19 cellular contexts compared by ENCODE assay signal in genomic region chr6:41100871-41101287, GRCh38. TPM values are rescaled to one million over a fixed set of nuclear protein-coding genes. Genes with fewer than 3 reads are reported as not detected.
DNase-seq lines count a peak whose midpoint lies in the region; ATAC-seq and TF ChIP-seq lines count a peak whose summit lies in the region.
"Had no signal": no experiment of that assay in that cellular context is flagged by ENCODE, and none has a peak within 500 bp of the region (broad histone marks: within the 10 kb centered on the region; RNA-seq: fewer than 3 reads in every experiment).

No MANE protein-coding gene starts in this region.

- no peaks in the 10 kb centered on the region for H3K4me1 Mint-ChIP-seq in activated CD4-positive, alpha-beta T cell treated with anti-CD3 and anti-CD28 coated beads, Interleukin-2, amount 10 ng/mL, durations not matched to agents 24 days and 14 days
- H3K4me1 Mint-ChIP-seq in WTC11, result peaks cover 18% of the 10 kb centered on the region

- no peaks in the 10 kb centered on the region for H3K9me3 Mint-ChIP-seq in activated CD4-positive, alpha-beta T cell treated with anti-CD3 and anti-CD28 coated beads, Interleukin-2, amount 10 ng/mL, durations not matched to agents 24 days and 14 days
- no peaks in the 10 kb centered on the region for H3K9me3 Mint-ChIP-seq in WTC11

- H3K27me3 Mint-ChIP-seq in activated CD4-positive, alpha-beta T cell treated with anti-CD3 and anti-CD28 coated beads, Interleukin-2, amount 10 ng/mL, durations not matched to agents 24 days and 14 days, result no peaks in the 10 kb centered on the region
- H3K27me3 Mint-ChIP-seq in WTC11 (ENCODE audit: low read depth), result peaks cover 6% of the 10 kb centered on the region; the same call in 1 of the 2 replicates

- no peak overlapping the region for H3K4me3 Mint-ChIP-seq in activated CD4-positive, alpha-beta T cell treated with anti-CD3 and anti-CD28 coated beads, Interleukin-2, amount 10 ng/mL, durations not matched to agents 24 days and 14 days
- H3K4me3 Mint-ChIP-seq in WTC11, result peak overlapping the region; percentile 48

- H3K4me1 ChIP-seq in right cardiac atrium (ENCODE audit: control insufficient read depth, insufficient read depth, low read length) (peaks cover 3% of the 10 kb centered on the region), neutrophil (ENCODE audit: control insufficient read depth in 1 of 2, insufficient read depth in 1 of 2, low read depth in 1 of 2, low read length in 1 of 2) (no peaks in the 10 kb centered on the region)

- peaks cover 45% of the 10 kb centered on the region for H3K36me3 Mint-ChIP-seq in activated CD4-positive, alpha-beta T cell treated with anti-CD3 and anti-CD28 coated beads, Interleukin-2, amount 10 ng/mL, durations not matched to agents 24 days and 14 days (ENCODE audit: low read depth)
- peaks cover 42% of the 10 kb centered on the region for H3K36me3 Mint-ChIP-seq in WTC11

- H3K27ac Mint-ChIP-seq in activated CD4-positive, alpha-beta T cell treated with anti-CD3 and anti-CD28 coated beads, Interleukin-2, amount 10 ng/mL, durations not matched to agents 24 days and 14 days, result no peak overlapping the region
- peak overlapping the region; percentile 80; the same call in 1 of the 2 replicates for H3K27ac Mint-ChIP-seq in WTC11

- H3K27ac ChIP-seq in right cardiac atrium (ENCODE audit: low read length) (no peak overlapping the region), neutrophil (peak overlapping the region; percentile 46)
- H3K27ac ChIP-seq: ascending aorta had no signal

- peak; percentile 32 for DNase-seq in activated CD4-positive, alpha-beta T cell treated with anti-CD3 and anti-CD28 coated beads, Interleukin-2, amount 50 U/mL, for 1 hour
- no peak for DNase-seq in activated CD4-positive, alpha-beta T cell treated with anti-CD3 and anti-CD28 coated beads, Interleukin-2, amount 10 ng/mL, durations not matched to agents 24 days and 14 days
- DNase-seq in WTC11 (ENCODE audit: low spot score) (peak; percentile 94), right cardiac atrium (peak; percentile 55 to 58 (median 56)), NCI-H524 treated with DMSO at 0.1 percent for 48 hours (lab: John Stamatoyannopoulos, UW) (no peak)
- DNase-seq: 8988T, Calu3, NCI-H1930, NCI-H446 treated with DMSO at 0.1 percent for 48 hours, SHP77 had no signal

- POLR2A ChIA-PET in WTC11 (lab: Charles Lee), result interaction anchor here (0.6 to 1.2 kb wide), 6 partner anchors 8 to 756 kb away, joined by 3 read pairs; partner anchors contain the start of gene NFYA

- H3K27me3 ChIP-seq in right cardiac atrium (ENCODE audit: control insufficient read depth, insufficient read depth), result no peaks in the 10 kb centered on the region
- H3K27me3 ChIP-seq in neutrophil, result no peaks in the 10 kb centered on the region
- H3K27me3 ChIP-seq: ascending aorta had no signal

- H3K9me3 ChIP-seq in right cardiac atrium (ENCODE audit: control insufficient read depth, low read length) (no peaks in the 10 kb centered on the region), neutrophil (no peaks in the 10 kb centered on the region)
- H3K9me3 ChIP-seq: ascending aorta had no signal

- intact Hi-C loops in activated CD4-positive, alpha-beta T cell treated with anti-CD3 and anti-CD28 coated beads, Interleukin-2, amount 10 ng/mL, durations not matched to agents 24 days and 14 days (cut with micrococcal nuclease), result no loop called here
- intact Hi-C loops in right cardiac atrium (cut with DNase I), result no loop called here

- CTCF ChIA-PET in WTC11 (lab: Charles Lee), result interaction anchor here (0.6 to 5.8 kb wide), 32 partner anchors 9 to 234 kb away, joined by 3 to 115 read pairs (median 5); partner anchors contain the start of genes NCR2, NFYA, OARD1 and TREML1

- WGBS in right cardiac atrium, result 76% methylated on average over 42 of the region's 42 CpGs

- H3K4me3 ChIP-seq in right cardiac atrium (ENCODE audit: low read length) (no peak overlapping the region), neutrophil (ENCODE audit: low read depth in 1 of 2, low read length in 1 of 2) (no peak overlapping the region)
- H3K4me3 ChIP-seq: ascending aorta had no signal

- H3K36me3 ChIP-seq in neutrophil, result peaks cover 68% of the 10 kb centered on the region

- TF ChIP-seq CTCF in WTC11 (IDR thresholded peaks at IDR 0.05) (no peak), neutrophil (IDR thresholded peaks at IDR 0.05) (peak; percentile 29)

- ATAC-seq in WTC11 (peak; percentile 98), right cardiac atrium (peak in 1 of 2 donors; percentile 90), HG02759 (IDR thresholded peaks at IDR 0.05; ENCODE audit: unreplicated experiment) (no peak), GM21423 (IDR thresholded peaks at IDR 0.05; ENCODE audit: unreplicated experiment) (no peak)

TF ChIP-seq in WTC11, 78 proteins besides CTCF, POLR2A, EP300 and RAD21 (continues in another document):
- TF ChIP-seq CREM (CRISPR knock-in tag; IDR thresholded peaks at IDR 0.05), result 0 out of 2 replicates have a peak, but pooled peaks have one; percentile 63
- peak; percentile 49; the same call in 1 of the 2 replicates for TF ChIP-seq ZNF219 (CRISPR knock-in tag; IDR thresholded peaks at IDR 0.05; ENCODE audit: borderline replicate concordance)
- TF ChIP-seq ZNF396 (CRISPR knock-in tag; IDR thresholded peaks at IDR 0.05; ENCODE audit: borderline replicate concordance), result no peak
- TF ChIP-seq, protein P1, sequence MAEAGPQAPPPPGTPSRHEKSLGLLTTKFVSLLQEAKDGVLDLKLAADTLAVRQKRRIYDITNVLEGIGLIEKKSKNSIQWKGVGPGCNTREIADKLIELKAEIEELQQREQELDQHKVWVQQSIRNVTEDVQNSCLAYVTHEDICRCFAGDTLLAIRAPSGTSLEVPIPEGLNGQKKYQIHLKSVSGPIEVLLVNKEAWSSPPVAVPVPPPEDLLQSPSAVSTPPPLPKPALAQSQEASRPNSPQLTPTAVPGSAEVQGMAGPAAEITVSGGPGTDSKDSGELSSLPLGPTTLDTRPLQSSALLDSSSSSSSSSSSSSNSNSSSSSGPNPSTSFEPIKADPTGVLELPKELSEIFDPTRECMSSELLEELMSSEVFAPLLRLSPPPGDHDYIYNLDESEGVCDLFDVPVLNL (CRISPR knock-in tag; IDR thresholded peaks at IDR 0.05; ENCODE audit: borderline replicate concordance, low read depth), result no peak
- no peak for TF ChIP-seq GTF2I (CRISPR knock-in tag; conservative IDR thresholded peaks at IDR 0.05)
- TF ChIP-seq ERG (CRISPR knock-in tag; IDR thresholded peaks at IDR 0.05), result no peak
- TF ChIP-seq, protein P2, sequence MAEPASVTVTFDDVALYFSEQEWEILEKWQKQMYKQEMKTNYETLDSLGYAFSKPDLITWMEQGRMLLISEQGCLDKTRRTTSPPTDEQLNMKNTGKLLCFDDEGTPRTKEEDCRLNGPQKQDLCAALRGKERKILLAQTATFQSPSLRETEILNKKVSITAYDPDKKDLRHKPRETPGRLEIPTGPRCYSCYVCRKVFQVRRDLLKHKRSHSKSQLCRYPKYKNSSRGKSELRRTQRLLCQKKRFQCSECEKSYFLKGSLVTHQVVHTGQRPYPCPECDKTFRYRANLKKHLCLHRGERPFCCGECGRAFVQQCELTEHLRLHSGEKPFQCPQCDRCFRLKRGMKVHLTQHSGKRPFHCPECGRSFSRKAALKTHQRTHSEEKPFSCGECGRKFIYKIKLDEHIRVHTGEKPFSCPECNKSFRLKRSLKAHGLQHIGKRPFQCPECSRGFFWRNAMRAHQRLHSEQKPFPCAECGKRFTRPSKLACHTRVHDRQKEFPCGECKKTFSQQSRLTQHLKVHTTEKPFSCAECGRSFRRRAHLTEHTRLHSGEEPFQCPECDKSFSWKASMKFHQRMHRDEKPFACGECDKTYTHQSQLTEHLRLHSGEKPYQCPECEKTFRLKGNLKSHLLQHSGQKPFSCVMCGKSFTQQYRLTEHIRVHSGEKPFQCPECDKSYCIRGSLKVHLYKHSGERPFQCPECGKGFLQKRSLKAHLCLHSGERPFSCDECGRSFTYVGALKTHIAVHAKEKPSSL (CRISPR knock-in tag; conservative IDR thresholded peaks at IDR 0.05), result no peak

RNA-seq across cellular contexts. Expression of gene NFYA, which starts 28.1 kb away (rescaled TPM):
- total RNA-seq in activated CD4-positive, alpha-beta T cell treated with anti-CD3 and anti-CD28 coated beads, Interleukin-2, amount 10 ng/mL, durations not matched to agents 24 days and 14 days, result 31.2 TPM in 2 replicates
- total RNA-seq in WTC11 (2021), result 34.7 to 37.7 TPM (median 35.8 TPM) in 3 replicates
- 10 to 100 TPM; 11.0 to 13.8 (median 11.8) TPM for total RNA-seq in right cardiac atrium
- 6.1 TPM for polyA plus RNA-seq in right cardiac atrium

RNA-seq across cellular contexts. Expression of gene OARD1, which starts 28.7 kb away (rescaled TPM):
- 30.7 and 31.7 TPM in 2 replicates for total RNA-seq in activated CD4-positive, alpha-beta T cell treated with anti-CD3 and anti-CD28 coated beads, Interleukin-2, amount 10 ng/mL, durations not matched to agents 24 days and 14 days
- total RNA-seq in WTC11 (2021), result 33.7 to 37.0 TPM (median 36.5 TPM) in 3 replicates
- 10 to 100 TPM; 15.1 to 23.7 (median 18.6) TPM for total RNA-seq in right cardiac atrium
- 27.8 TPM for polyA plus RNA-seq in right cardiac atrium
- total RNA-seq: ascending aorta had no signal

RNA-seq across cellular contexts. Expression of gene APOBEC2, which starts 47.9 kb away (rescaled TPM):
- not detected in 2 replicates for total RNA-seq in activated CD4-positive, alpha-beta T cell treated with anti-CD3 and anti-CD28 coated beads, Interleukin-2, amount 10 ng/mL, durations not matched to agents 24 days and 14 days
- not detected in 3 replicates for total RNA-seq in WTC11 (2021)
- total RNA-seq in right cardiac atrium, result 100 to 1,000 TPM in 2 of 4 donors, 10 to 100 TPM in 2; 80.1 to 118 (median 91.6) TPM
- 137 TPM for polyA plus RNA-seq in right cardiac atrium
- total RNA-seq: ascending aorta; Calu3; cerebellum; G401; osteocyte; T-helper 1 cell treated with Interleukin-12 subunit alpha and Interleukin-12 subunit beta and Interleukin-4 antibody, amounts not matched to agents 30 ng/mL and 1 ng/mL, for 36 hours had no signal
- polyA plus RNA-seq: BJ had no signal

RNA-seq across cellular contexts. Expression of gene TREML1, which starts 53.3 kb away (rescaled TPM):
- not detected in 2 replicates for total RNA-seq in activated CD4-positive, alpha-beta T cell treated with anti-CD3 and anti-CD28 coated beads, Interleukin-2, amount 10 ng/mL, durations not matched to agents 24 days and 14 days
- total RNA-seq in WTC11 (2021), result 0.27 TPM in 1 of 3 replicates, not detected in the others
- total RNA-seq in right cardiac atrium, result under 1 TPM in 1 of 4 donors, not detected in 3; 0.39 TPM
- 0.14 TPM for polyA plus RNA-seq in right cardiac atrium
- total RNA-seq: ascending aorta; Calu3; cerebellum; G401; osteocyte; T-helper 1 cell treated with Interleukin-12 subunit alpha and Interleukin-12 subunit beta and Interleukin-4 antibody, amounts not matched to agents 30 ng/mL and 1 ng/mL, for 36 hours had no signal
- polyA plus RNA-seq: BJ had no signal

RNA-seq across cellular contexts. Expression of gene TSPO2, which starts 58.6 kb away (rescaled TPM):
- total RNA-seq in activated CD4-positive, alpha-beta T cell treated with anti-CD3 and anti-CD28 coated beads, Interleukin-2, amount 10 ng/mL, durations not matched to agents 24 days and 14 days, result not detected in 2 replicates
- not detected in 3 replicates for total RNA-seq in WTC11 (2021)
- total RNA-seq in right cardiac atrium, result not detected
- not detected for polyA plus RNA-seq in right cardiac atrium
- total RNA-seq: ascending aorta; Calu3; cerebellum; G401; osteocyte; T-helper 1 cell treated with Interleukin-12 subunit alpha and Interleukin-12 subunit beta and Interleukin-4 antibody, amounts not matched to agents 30 ng/mL and 1 ng/mL, for 36 hours had no signal
- polyA plus RNA-seq: BJ had no signal

Comparison
In these comparisons a context has a peak if more than half of its experiments do, and no peak if none do; other contexts are left out.
1. DNase-seq: peak in activated CD4-positive, alpha-beta T cell treated with anti-CD3 and anti-CD28 coated beads, Interleukin-2, amount 50 U/mL, for 1 hour (single experiment), WTC11 (single experiment) and right cardiac atrium (3 of 3); none in activated CD4-positive, alpha-beta T cell treated with anti-CD3 and anti-CD28 coated beads, Interleukin-2, amount 10 ng/mL, durations not matched to agents 24 days and 14 days (single experiment) and NCI-H524 treated with DMSO at 0.1 percent for 48 hours (single experiment).
2. RNA of gene APOBEC2, which starts 47.9 kb away (total RNA-seq): 80.1 to 118 TPM in right cardiac atrium; not detected in WTC11 and not detected in activated CD4-positive, alpha-beta T cell treated with anti-CD3 and anti-CD28 coated beads, Interleukin-2, amount 10 ng/mL, durations not matched to agents 24 days and 14 days; every median in the first group is over 10 times any median in the second.